Comparison of ENCODE assay signal across 8 cellular contexts in genomic region chr4:55545681-55546632, GRCh38. TPM values are rescaled to one million over a fixed set of nuclear protein-coding genes. Genes with fewer than 3 reads are reported as not detected.
DNase-seq lines count a peak whose midpoint lies in the region; ATAC-seq and TF ChIP-seq lines count a peak whose summit lies in the region.

No MANE protein-coding gene starts in this region.

- H3K4me1 ChIP-seq in adrenal gland (replicated peaks in 1 of 2): peaks cover 14 to 20% of the 10 kb centered on the region in 2 donors

- peak; percentile 31 to 72 for TF ChIP-seq POLR2A in adrenal gland (IDR thresholded peaks at IDR 0.05)

- H3K9me3 ChIP-seq in adrenal gland (replicated peaks in 1 of 3): no peaks in the 10 kb centered on the region

- ATAC-seq in HG02623 (IDR thresholded peaks at IDR 0.05; ENCODE audit: unreplicated experiment): peak; percentile 37
- peak; percentile 72 to 76 for ATAC-seq in left cardiac atrium

- peak overlapping the region; percentile 77 to 99 (median 97) for H3K27ac ChIP-seq in adrenal gland

- H3K27ac Mint-ChIP-seq in progenitor cell of endocrine pancreas: peak overlapping the region; percentile 94

- TF ChIP-seq CTCF in GM12864 (IDR thresholded peaks at IDR 0.05; ENCODE audit: low read depth, low read length, missing control alignments): no peak
- no peak for TF ChIP-seq CTCF in adrenal gland (IDR thresholded peaks at IDR 0.05)
- TF ChIP-seq CTCF in progenitor cell of endocrine pancreas (IDR thresholded peaks at IDR 0.05; ENCODE audit: unreplicated experiment): no peak

- H3K27me3 Mint-ChIP-seq in progenitor cell of endocrine pancreas: peaks cover 26% of the 10 kb centered on the region

- peaks cover 22% of the 10 kb centered on the region for H3K4me1 Mint-ChIP-seq in progenitor cell of endocrine pancreas (ENCODE audit: low read depth)

- intact Hi-C loops in adrenal gland (cut with DNase I): loop anchor here (5.0 to 10.0 kb wide), 4 partner anchors 81 to 201 kb away; partner anchors contain the start of gene SRD5A3 (in 2 of the 2)
- intact Hi-C loops in left cardiac atrium (cut with DNase I): loop anchor here in 1 of 2 donors (5.0 to 10.0 kb wide), 2 partner anchors 199 to 309 kb away; partner anchors contain the start of genes EXOC1 and SRD5A3

- no peaks in the 10 kb centered on the region for H3K27me3 ChIP-seq in adrenal gland

- WGBS in adrenal gland, 4 donors: 0 to 1% (median 0%) methylated on average over 12 to 95 of the region's 95 CpGs

- no peaks in the 10 kb centered on the region for H3K36me3 ChIP-seq in adrenal gland (replicated peaks in 1 of 2)

- DNase-seq in GM12864 (ENCODE audit: low read depth) (peak; percentile 46), NCI-H1417 (lab: John Stamatoyannopoulos, UW) (peak; percentile 80 to 90 (median 86)), T follicular helper cell (ENCODE audit: low read depth) (peak; percentile 39), adrenal gland (peak; percentile 79 to 88 (median 84)), left cardiac atrium (peak; percentile 82), progenitor cell of endocrine pancreas (ENCODE audit: low spot score, unreplicated experiment) (peak; percentile 52), ureter (ENCODE audit: low spot score) (peak; percentile 85)

- H3K9me3 Mint-ChIP-seq in progenitor cell of endocrine pancreas (ENCODE audit: low read depth): no peaks in the 10 kb centered on the region

- no peaks in the 10 kb centered on the region for H3K36me3 Mint-ChIP-seq in progenitor cell of endocrine pancreas (ENCODE audit: insufficient read depth)

- H3K4me3 Mint-ChIP-seq in progenitor cell of endocrine pancreas (ENCODE audit: low read depth): peak overlapping the region; percentile 90

- H3K4me3 ChIP-seq in GM12864 (ENCODE audit: low read depth, low read length): peak overlapping the region; percentile 95
- H3K4me3 ChIP-seq in adrenal gland: peak overlapping the region; percentile 8 to 96 (median 92)

RNA-seq across cellular contexts. Expression of gene CLOCK, which starts 0.8 kb away (rescaled TPM):
- 10 to 100 TPM; 17.6 to 37.0 (median 32.2) TPM for total RNA-seq in adrenal gland
- 10 to 100 TPM in 2 of 3 donors, 1 to 10 TPM in 1; 6.9 to 27.8 (median 10.4) TPM for polyA plus RNA-seq in adrenal gland
- total RNA-seq in left cardiac atrium: 10 to 100 TPM; 26.8 to 33.5 TPM
- total RNA-seq in progenitor cell of endocrine pancreas: 16.0 and 17.3 TPM in 2 replicates
- total RNA-seq in ureter: 31.0 TPM

RNA-seq across cellular contexts. Expression of gene PDCL2, which starts 46.1 kb away (rescaled TPM):
- total RNA-seq in adrenal gland (not detected), left cardiac atrium (not detected), progenitor cell of endocrine pancreas (not detected in 2 replicates), ureter (not detected)
- not detected for polyA plus RNA-seq in adrenal gland

Comparison
In these comparisons a context has a peak if more than half of its experiments do, and no peak if none do; other contexts are left out.
1. Peak in every context shown above with its lines: DNase-seq, ATAC-seq, H3K4me3 ChIP-seq and H3K27ac ChIP-seq.